In the genomic region with DNA sequence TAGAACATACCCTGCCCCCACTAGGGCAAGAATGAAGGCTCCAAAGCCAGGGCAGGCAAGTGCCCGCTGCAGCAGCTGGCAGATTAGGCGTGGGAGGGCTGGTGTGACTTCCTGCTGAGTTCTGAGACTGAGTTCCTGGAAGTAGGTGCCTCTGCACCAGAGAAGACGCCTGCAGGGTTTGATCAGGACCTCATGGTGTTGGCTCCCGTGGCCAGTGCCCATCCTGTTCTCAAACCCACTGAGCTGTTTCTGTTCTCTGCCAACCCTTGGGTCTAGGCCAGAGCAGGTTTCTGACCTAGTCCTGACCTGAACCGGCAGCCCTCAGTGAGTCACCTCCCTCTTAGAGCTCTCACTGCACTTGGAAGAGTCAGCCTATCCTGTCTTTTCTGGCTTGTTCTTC, we compare ENCODE assay signal across 9 cellular contexts.
DNase-seq lines count a peak whose midpoint lies in the region; ATAC-seq and TF ChIP-seq lines count a peak whose summit lies in the region.
"Had no signal": no experiment of that assay in that cellular context is flagged by ENCODE, and none has a peak within 500 bp of the region (broad histone marks: within the 10 kb centered on the region; RNA-seq: fewer than 3 reads in every experiment).

No MANE protein-coding gene starts in this region.

- H3K27ac ChIP-seq in HEK293 (ENCODE audit: extremely low read depth, low read depth, low read length): no peak overlapping the region

- intact Hi-C loops in activated CD4-positive, alpha-beta T cell treated with anti-CD3 and anti-CD28 coated beads, Interleukin-2, amount 10 ng/mL, durations not matched to agents 24 days and 14 days (cut with micrococcal nuclease): no loop called here

- H3K9me3 Mint-ChIP-seq in activated CD4-positive, alpha-beta T cell treated with anti-CD3 and anti-CD28 coated beads, Interleukin-2, amount 10 ng/mL, durations not matched to agents 24 days and 14 days: no peaks in the 10 kb centered on the region
- H3K9me3 Mint-ChIP-seq: T-helper 1 cell treated with Interleukin-12 subunit alpha and Interleukin-12 subunit beta and Interleukin-4 antibody, amounts not matched to agents 30 μg/mL and 1 μg/mL, for 36 hours had no signal

- TF ChIP-seq CTCF in HEK293 (tag by site-specific recombination; IDR thresholded peaks at IDR 0.05): no peak

- no peak overlapping the region for H3K4me3 ChIP-seq in HEK293 (ENCODE audit: low read depth, low read length)

- DNase-seq in activated CD4-positive, alpha-beta T cell treated with anti-CD3 and anti-CD28 coated beads, Interleukin-2, amount 10 ng/mL, durations not matched to agents 24 days and 14 days: peak; percentile 70
- peak; percentile 11 for DNase-seq in central memory CD4-positive, alpha-beta T cell
- peak; percentile 6 to 13 for DNase-seq in stimulated activated CD4-positive, alpha-beta T cell treated with anti-CD3 and anti-CD28 coated beads, Interleukin-4, amount 100 ng/mL, for 48 hours (ENCODE audit: low read depth in 2 of 2)
- no peak for DNase-seq in hippocampal formation (lab: John Stamatoyannopoulos, UW)

- H3K4me1 ChIP-seq in HEK293 (ENCODE audit: control insufficient read depth, insufficient read depth, low read length): no peaks in the 10 kb centered on the region

- H3K27ac Mint-ChIP-seq in activated CD4-positive, alpha-beta T cell treated with anti-CD3 and anti-CD28 coated beads, Interleukin-2, amount 10 ng/mL, durations not matched to agents 24 days and 14 days: no peak overlapping the region
- H3K27ac Mint-ChIP-seq: T-helper 1 cell treated with Interleukin-12 subunit alpha and Interleukin-12 subunit beta and Interleukin-4 antibody, amounts not matched to agents 30 μg/mL and 1 μg/mL, for 36 hours had no signal

- POLR2A ChIA-PET in HEK293 (lab: Yijun Ruan, JAX): no interaction called here

- H3K36me3 ChIP-seq in HEK293 (ENCODE audit: control insufficient read depth in 2 of 2, insufficient read depth in 1 of 2, low read length in 2 of 2): no peaks in the 10 kb centered on the region

- CTCF ChIA-PET in HEK293 (lab: Yijun Ruan, JAX): interaction anchor here (0.7 to 1.4 kb wide), 3 partner anchors 8 to 391 kb away, joined by 3 to 4 read pairs (median 3); no protein-coding TSS in a partner anchor

- H3K36me3 Mint-ChIP-seq in activated CD4-positive, alpha-beta T cell treated with anti-CD3 and anti-CD28 coated beads, Interleukin-2, amount 10 ng/mL, durations not matched to agents 24 days and 14 days (ENCODE audit: low read depth): no peaks in the 10 kb centered on the region

- no peak overlapping the region for H3K4me3 Mint-ChIP-seq in activated CD4-positive, alpha-beta T cell treated with anti-CD3 and anti-CD28 coated beads, Interleukin-2, amount 10 ng/mL, durations not matched to agents 24 days and 14 days
- H3K4me3 Mint-ChIP-seq: T-helper 1 cell treated with Interleukin-12 subunit alpha and Interleukin-12 subunit beta and Interleukin-4 antibody, amounts not matched to agents 30 μg/mL and 1 μg/mL, for 36 hours had no signal

- peaks cover 15% of the 10 kb centered on the region for H3K4me1 Mint-ChIP-seq in activated CD4-positive, alpha-beta T cell treated with anti-CD3 and anti-CD28 coated beads, Interleukin-2, amount 10 ng/mL, durations not matched to agents 24 days and 14 days

- ATAC-seq in GM21381 (IDR thresholded peaks at IDR 0.05; ENCODE audit: unreplicated experiment) (no peak), HG02870 (IDR thresholded peaks at IDR 0.05; ENCODE audit: unreplicated experiment) (no peak), HG02938 (IDR thresholded peaks at IDR 0.05; ENCODE audit: unreplicated experiment) (no peak)

- no peaks in the 10 kb centered on the region for H3K27me3 Mint-ChIP-seq in activated CD4-positive, alpha-beta T cell treated with anti-CD3 and anti-CD28 coated beads, Interleukin-2, amount 10 ng/mL, durations not matched to agents 24 days and 14 days

- H3K9me3 ChIP-seq in HEK293 (ENCODE audit: control insufficient read depth, insufficient read depth, low read depth, low read length): no peaks in the 10 kb centered on the region

TF ChIP-seq in HEK293, 187 proteins besides CTCF, POLR2A, EP300 and RAD21:
- TF ChIP-seq ZIC2 (tag by site-specific recombination; IDR thresholded peaks at IDR 0.05): peak; percentile 32; the same call in 1 of the 2 replicates
- no peak for TF ChIP-seq ZNF221 (tag by site-specific recombination; IDR thresholded peaks at IDR 0.05; ENCODE audit: borderline replicate concordance)
- TF ChIP-seq ZNF785 (tag by site-specific recombination; IDR thresholded peaks at IDR 0.05): no peak
- 0 out of 2 replicates have a peak, but pooled peaks have one; percentile 24 for TF ChIP-seq FEZF1 (tag by site-specific recombination; IDR thresholded peaks at IDR 0.05)

Comparison
In these comparisons a context has a peak if more than half of its experiments do, and no peak if none do; other contexts are left out.
1. DNase-seq: peak in activated CD4-positive, alpha-beta T cell treated with anti-CD3 and anti-CD28 coated beads, Interleukin-2, amount 10 ng/mL, durations not matched to agents 24 days and 14 days (single experiment), central memory CD4-positive, alpha-beta T cell (single experiment) and stimulated activated CD4-positive, alpha-beta T cell treated with anti-CD3 and anti-CD28 coated beads, Interleukin-4, amount 100 ng/mL, for 48 hours (2 of 2); none in hippocampal formation (0 of 2).